Comparison of ENCODE assay signal across 1 cellular context in the genomic region with DNA sequence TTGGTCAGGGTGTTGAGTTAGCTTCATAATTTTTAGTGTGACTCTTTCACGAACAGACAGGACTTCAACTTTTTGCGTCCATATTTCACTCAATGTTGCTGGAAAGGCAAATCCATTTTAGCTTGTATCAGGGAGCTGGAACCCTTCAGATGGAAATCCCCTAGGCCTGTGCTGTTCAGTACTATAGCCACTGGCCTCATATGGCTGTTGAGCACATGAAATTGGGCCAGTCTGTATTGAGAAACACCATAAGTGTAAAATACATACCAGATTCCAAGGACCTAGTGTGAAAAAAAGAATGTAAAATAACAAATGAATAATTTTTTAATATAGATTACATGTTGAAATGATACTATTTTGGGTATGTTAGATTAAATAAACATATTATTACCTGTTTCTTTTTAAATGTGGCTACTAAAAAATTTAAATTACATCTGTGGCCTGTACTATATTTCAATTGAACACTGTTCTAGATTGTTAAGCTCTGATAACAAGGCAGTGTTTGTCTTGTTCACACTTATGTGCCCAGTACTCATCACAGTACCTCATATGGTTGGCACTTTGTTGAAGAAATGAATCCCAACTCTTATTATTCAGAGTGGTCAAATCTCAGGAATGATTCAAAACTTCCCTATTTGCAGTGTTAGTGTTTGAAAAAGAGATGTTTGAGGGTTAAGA.
A peak's percentile ranks its signal among the peaks of the same experiment; 100 is the strongest.
TF ChIP-seq lines count a peak whose summit lies in the region.

No MANE protein-coding gene starts in this region.

TF ChIP-seq in HepG2, 621 proteins besides CTCF, POLR2A, EP300 and RAD21:
- peak; percentile 50; the same call in 1 of the 2 replicates for TF ChIP-seq ZNF33A (CRISPR knock-in tag; IDR thresholded peaks at IDR 0.05; ENCODE audit: borderline replicate concordance)
- TF ChIP-seq MAFG (CRISPR knock-in tag; IDR thresholded peaks at IDR 0.05): no peak
- TF ChIP-seq NRL (CRISPR knock-in tag; IDR thresholded peaks at IDR 0.05; ENCODE audit: borderline replicate concordance): no peak
- 0 out of 2 replicates have a peak, but pooled peaks have one; percentile 2 for TF ChIP-seq ARID5B (CRISPR knock-in tag; IDR thresholded peaks at IDR 0.05)
- no peak for TF ChIP-seq ZNF737 (CRISPR knock-in tag; IDR thresholded peaks at IDR 0.05; ENCODE audit: borderline replicate concordance)
TF ChIP-seq in HepG2: peak in this region for 2.
